5 cellular contexts compared by ENCODE assay signal in genomic region chr15:30045248-30046041, GRCh38. TPM values are rescaled to one million over a fixed set of nuclear protein-coding genes. Genes with fewer than 3 reads are reported as not detected.
"Had no signal": no experiment of that assay in that cellular context is flagged by ENCODE, and none has a peak within 500 bp of the region (broad histone marks: within the 10 kb centered on the region; RNA-seq: fewer than 3 reads in every experiment).

No MANE protein-coding gene starts in this region.

RNA-seq across cellular contexts. Expression of gene GOLGA8J, which starts 37.3 kb away (rescaled TPM):
- total RNA-seq: cardiac muscle cell, endothelial cell of umbilical vein, myocyte, smooth muscle cell, ureter had no signal
